16 cellular contexts compared by ENCODE assay signal in genomic region chr5:97046270-97046982, GRCh38.
A peak's percentile ranks its signal among the peaks of the same experiment; 100 is the strongest.
DNase-seq lines count a peak whose midpoint lies in the region; ATAC-seq, FAIRE-seq and TF ChIP-seq lines count a peak whose summit lies in the region.
"Had no signal": no experiment of that assay in that cellular context is flagged by ENCODE, and none has a peak within 500 bp of the region (broad histone marks: within the 10 kb centered on the region; RNA-seq: fewer than 3 reads in every experiment).

No MANE protein-coding gene starts in this region.

- TF ChIP-seq CTCF in activated CD8-positive, alpha-beta T cell treated with anti-CD3 and anti-CD28 coated beads for 36 hours (IDR thresholded peaks at IDR 0.05) = no peak
- TF ChIP-seq CTCF in chondrocyte (IDR thresholded peaks at IDR 0.05) = peak; percentile 65
- TF ChIP-seq CTCF in kidney (IDR thresholded peaks at IDR 0.05; ENCODE audit: borderline replicate concordance, extremely low read depth, insufficient read depth) = no peak

- no peaks in the 10 kb centered on the region for H3K27me3 Mint-ChIP-seq in activated CD8-positive, alpha-beta T cell treated with anti-CD3 and anti-CD28 coated beads for 36 hours
- peaks cover 15% of the 10 kb centered on the region for H3K27me3 Mint-ChIP-seq in activated CD8-positive, alpha-beta T cell treated with anti-CD3 and anti-CD28 coated beads, Interleukin-2, amount 10 ng/mL, durations not matched to agents 7 days and 5 days (ENCODE audit: low read depth)
- H3K27me3 Mint-ChIP-seq in chondrocyte (ENCODE audit: low read depth) = peaks cover 2% of the 10 kb centered on the region

- H3K27ac Mint-ChIP-seq in activated CD8-positive, alpha-beta T cell treated with anti-CD3 and anti-CD28 coated beads for 36 hours = no peak overlapping the region
- no peak overlapping the region for H3K27ac Mint-ChIP-seq in activated CD8-positive, alpha-beta T cell treated with anti-CD3 and anti-CD28 coated beads, Interleukin-2, amount 10 ng/mL, durations not matched to agents 7 days and 5 days
- no peak overlapping the region for H3K27ac Mint-ChIP-seq in chondrocyte (ENCODE audit: unreplicated experiment)
- H3K27ac Mint-ChIP-seq: B cell had no signal

- H3K4me3 Mint-ChIP-seq in activated CD8-positive, alpha-beta T cell treated with anti-CD3 and anti-CD28 coated beads for 36 hours = no peak overlapping the region
- no peak overlapping the region for H3K4me3 Mint-ChIP-seq in activated CD8-positive, alpha-beta T cell treated with anti-CD3 and anti-CD28 coated beads, Interleukin-2, amount 10 ng/mL, durations not matched to agents 7 days and 5 days
- H3K4me3 Mint-ChIP-seq in chondrocyte (ENCODE audit: unreplicated experiment) = no peak overlapping the region
- H3K4me3 Mint-ChIP-seq: B cell had no signal

- H3K9ac ChIP-seq in kidney (ENCODE audit: low read length in 2 of 2) = no peak overlapping the region

- H3K9me3 ChIP-seq in kidney (ENCODE audit: control insufficient read depth in 1 of 2, low read length in 2 of 2) = no peaks in the 10 kb centered on the region
- H3K9me3 ChIP-seq: esophagus muscularis mucosa had no signal

- no peaks in the 10 kb centered on the region for H3K36me3 ChIP-seq in kidney (ENCODE audit: control insufficient read depth in 1 of 2, insufficient read depth in 2 of 2, low read length in 2 of 2)
- H3K36me3 ChIP-seq: esophagus muscularis mucosa had no signal

- H3K4me1 ChIP-seq in kidney (ENCODE audit: control insufficient read depth in 1 of 2, insufficient read depth in 1 of 2, low read depth in 1 of 2, low read length in 2 of 2) = peaks cover 6 to 12% of the 10 kb centered on the region in 2 donors

- no peaks in the 10 kb centered on the region for H3K4me1 Mint-ChIP-seq in activated CD8-positive, alpha-beta T cell treated with anti-CD3 and anti-CD28 coated beads for 36 hours (ENCODE audit: low read depth)
- H3K4me1 Mint-ChIP-seq in activated CD8-positive, alpha-beta T cell treated with anti-CD3 and anti-CD28 coated beads, Interleukin-2, amount 10 ng/mL, durations not matched to agents 7 days and 5 days (ENCODE audit: low read depth) = peaks cover 8% of the 10 kb centered on the region
- peaks cover 6% of the 10 kb centered on the region for H3K4me1 Mint-ChIP-seq in chondrocyte (ENCODE audit: low read depth)
- H3K4me1 Mint-ChIP-seq: B cell had no signal

- no peak overlapping the region for H3K4me3 ChIP-seq in kidney (ENCODE audit: low read length in 2 of 2)
- H3K4me3 ChIP-seq: esophagus muscularis mucosa had no signal

- POLR2A ChIA-PET in activated CD8-positive, alpha-beta T cell treated with anti-CD3 and anti-CD28 coated beads for 36 hours (lab: Charles Lee) = interaction anchor here (0.5 kb wide), 1 partner anchor 96 kb away, joined by 3 read pairs; no protein-coding TSS in a partner anchor
- POLR2A ChIA-PET in activated CD8-positive, alpha-beta T cell treated with anti-CD3 and anti-CD28 coated beads, Interleukin-2, amount 10 ng/mL, durations not matched to agents 7 days and 5 days (lab: Charles Lee) = no interaction called here

- H3K9me3 Mint-ChIP-seq in activated CD8-positive, alpha-beta T cell treated with anti-CD3 and anti-CD28 coated beads for 36 hours = no peaks in the 10 kb centered on the region
- H3K9me3 Mint-ChIP-seq in activated CD8-positive, alpha-beta T cell treated with anti-CD3 and anti-CD28 coated beads, Interleukin-2, amount 10 ng/mL, durations not matched to agents 7 days and 5 days (ENCODE audit: insufficient read depth) = no peaks in the 10 kb centered on the region
- peaks cover 8% of the 10 kb centered on the region for H3K9me3 Mint-ChIP-seq in chondrocyte (ENCODE audit: low read depth)

- H3K36me3 Mint-ChIP-seq in activated CD8-positive, alpha-beta T cell treated with anti-CD3 and anti-CD28 coated beads for 36 hours (ENCODE audit: low read depth) = no peaks in the 10 kb centered on the region
- no peaks in the 10 kb centered on the region for H3K36me3 Mint-ChIP-seq in activated CD8-positive, alpha-beta T cell treated with anti-CD3 and anti-CD28 coated beads, Interleukin-2, amount 10 ng/mL, durations not matched to agents 7 days and 5 days (ENCODE audit: low read depth)
- no peaks in the 10 kb centered on the region for H3K36me3 Mint-ChIP-seq in chondrocyte (ENCODE audit: low read depth)

- DNase-seq in activated CD8-positive, alpha-beta T cell treated with anti-CD3 and anti-CD28 coated beads for 36 hours = no peak
- DNase-seq in activated CD8-positive, alpha-beta T cell treated with anti-CD3 and anti-CD28 coated beads, Interleukin-2, amount 10 ng/mL, durations not matched to agents 7 days and 5 days = no peak
- DNase-seq in NAMALWA (ENCODE audit: low spot score) (peak; percentile 49), chondrocyte (ENCODE audit: low spot score) (no peak), renal cortical epithelial cell (ENCODE audit: low read depth) (peak; percentile 69), kidney (no peak)
- DNase-seq: activated T-cell treated with anti-CD3 and anti-CD28 coated beads for 4 hours; left ventricle myocardium superior; NCI-H1092; NK-92 treated with Interleukin-12 subunit alpha and Interleukin-12 subunit beta, amount 100 ng/mL, for 24 hours; stimulated activated naive CD4-positive, alpha-beta T cell; T1000 had no signal

- ATAC-seq in activated CD8-positive, alpha-beta T cell treated with anti-CD3 and anti-CD28 coated beads for 36 hours = peak; percentile 49
- no peak for ATAC-seq in activated CD8-positive, alpha-beta T cell treated with anti-CD3 and anti-CD28 coated beads, Interleukin-2, amount 10 ng/mL, durations not matched to agents 7 days and 5 days
- ATAC-seq in GM18519 (IDR thresholded peaks at IDR 0.05; ENCODE audit: low FRiP score, unreplicated experiment) (no peak), GM21737 (IDR thresholded peaks at IDR 0.05; ENCODE audit: unreplicated experiment) (no peak)
- ATAC-seq: left ventricle myocardium superior had no signal

- CTCF ChIA-PET in activated CD8-positive, alpha-beta T cell treated with anti-CD3 and anti-CD28 coated beads for 36 hours (lab: Charles Lee) = interaction anchor here (0.6 to 3.7 kb wide), 6 partner anchors 49 to 177 kb away, joined by 3 to 20 read pairs (median 4); partner anchors contain the start of gene LIX1
- CTCF ChIA-PET in activated CD8-positive, alpha-beta T cell treated with anti-CD3 and anti-CD28 coated beads, Interleukin-2, amount 10 ng/mL, durations not matched to agents 7 days and 5 days (lab: Charles Lee) = interaction anchor here (0.9 to 4.6 kb wide), 9 partner anchors 11 to 178 kb away, joined by 3 to 23 read pairs (median 4); partner anchors contain the start of gene LIX1

- FAIRE-seq in kidney (lab: Jason Lieb, UNC) = no peak

- H3K27ac ChIP-seq in kidney (ENCODE audit: low read depth in 2 of 2, low read length in 2 of 2) = no peak overlapping the region
- H3K27ac ChIP-seq: esophagus muscularis mucosa had no signal

- intact Hi-C loops in activated CD8-positive, alpha-beta T cell treated with anti-CD3 and anti-CD28 coated beads for 36 hours (cut with micrococcal nuclease) = no loop called here
- intact Hi-C loops in kidney (cut with DNase I) = no loop called here

Comparison
In these comparisons a context has a peak if more than half of its experiments do, and no peak if none do; other contexts are left out.
1. DNase-seq: peak in NAMALWA (single experiment) and renal cortical epithelial cell (single experiment); none in activated CD8-positive, alpha-beta T cell treated with anti-CD3 and anti-CD28 coated beads for 36 hours (single experiment), activated CD8-positive, alpha-beta T cell treated with anti-CD3 and anti-CD28 coated beads, Interleukin-2, amount 10 ng/mL, durations not matched to agents 7 days and 5 days (single experiment), chondrocyte (single experiment) and kidney (single experiment).